ENCODE assay signal across 25 cellular contexts in the genomic region with DNA sequence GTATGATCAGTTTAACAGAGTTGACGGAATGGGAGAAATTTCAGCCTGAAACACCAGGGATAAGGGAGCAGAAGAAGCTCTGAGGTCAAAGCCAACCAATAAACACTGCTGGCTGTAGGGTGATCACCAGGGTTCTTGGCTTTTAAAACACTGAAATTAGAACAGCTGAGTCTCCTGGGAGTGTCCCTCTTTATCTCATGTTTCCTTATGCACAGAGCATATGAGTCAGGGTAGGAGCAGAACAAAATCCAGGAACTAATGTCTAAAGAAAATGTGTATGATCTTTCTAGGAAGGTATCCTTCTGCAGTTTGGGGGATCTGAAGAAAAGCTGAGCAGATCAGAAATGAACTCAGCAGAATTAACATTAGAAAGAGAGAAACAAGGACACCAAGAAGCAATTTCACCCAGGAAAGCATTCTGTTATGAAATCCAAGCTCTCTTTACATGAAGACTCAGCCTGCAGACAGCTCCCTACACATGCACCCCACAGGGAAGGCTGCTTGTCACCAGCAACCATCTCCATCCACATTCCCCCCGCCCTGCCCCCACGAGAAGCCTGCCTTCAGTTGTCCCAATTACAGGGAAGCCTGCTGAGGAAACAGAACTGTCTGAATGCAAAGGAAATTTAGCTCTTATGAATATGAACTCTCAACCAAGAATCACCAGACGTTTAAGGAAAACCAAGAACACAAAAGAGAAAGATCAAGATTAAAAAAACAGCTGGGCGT.
A peak's percentile ranks its signal among the peaks of the same experiment; 100 is the strongest.
DNase-seq lines count a peak whose midpoint lies in the region; ATAC-seq and TF ChIP-seq lines count a peak whose summit lies in the region.
"Had no signal": no experiment of that assay in that cellular context is flagged by ENCODE, and none has a peak within 500 bp of the region (broad histone marks: within the 10 kb centered on the region; RNA-seq: fewer than 3 reads in every experiment).

No MANE protein-coding gene starts in this region.

- peak overlapping the region; percentile 54 for H3K4me2 ChIP-seq in BLaER1

- DNase-seq in OCI-M1 (lab: John Stamatoyannopoulos, UW) = peak; percentile 28
- peak; percentile 43 for DNase-seq in dedifferentiated amniotic fluid mesenchymal stem cell (ENCODE audit: extremely low spot score)
- peak in 1 of 3 donors; percentile 8 for DNase-seq in mucosa of descending colon
- DNase-seq in stimulated activated naive B cell treated with anti-CD40 and anti-IgM and Interleukin-4, amounts not matched to agents 10 μg/mL and 1 μg/mL and 100 μg/mL, for 72 hours = no peak
- DNase-seq in NCI-H446 treated with DMSO at 0.1 percent for 48 hours (lab: John Stamatoyannopoulos, UW) = no peak
- no peak for DNase-seq in adrenal gland
- DNase-seq: activated B cell treated with CpG ODN at 0.5 μM for 24 hours; activated CD4-positive, alpha-beta memory T cell treated with anti-CD3 and anti-CD28 coated beads, Interleukin-2, amount 10 ng/mL, durations not matched to agents 7 days and 5 days; activated naive CD4-positive, alpha-beta T cell treated with anti-CD3 and anti-CD28 coated beads, Interleukin-2, amount 10 ng/mL, durations not matched to agents 7 days and 5 days; activated T-cell treated with anti-CD3 and anti-CD28 coated beads, Interleukin-2, amount 50 U/mL, for 48 hours; CD4-positive, CD25-positive, alpha-beta regulatory T cell; colonic mucosa; DMS153; GDM1; hypothalamus; IMR-90; naive B cell; NCI-H146; NCI-H345; sigmoid colon; stimulated activated CD4-positive, alpha-beta T cell treated with anti-CD3 and anti-CD28 coated beads, Interleukin-2, amount 100 ng/mL, for 24 hours; stimulated activated naive CD4-positive, alpha-beta T cell treated with Interleukin-2 at 50 U/mL for 16 hours; thyroid gland had no signal

- 61 to 72% (median 65%) methylated on average over 5 of the region's 5 CpGs for WGBS in adrenal gland, 4 donors

- H3K4me3 ChIP-seq in BLaER1 (no peak overlapping the region), mucosa of descending colon (no peak overlapping the region), adrenal gland (no peak overlapping the region)
- H3K4me3 ChIP-seq: colonic mucosa, sigmoid colon, thyroid gland had no signal

- no peaks in the 10 kb centered on the region for H4K20me1 ChIP-seq in BLaER1

- no peak overlapping the region for H3K27ac Mint-ChIP-seq in stimulated activated naive B cell treated with anti-CD40 and anti-IgM and Interleukin-4, amounts not matched to agents 10 μg/mL and 1 μg/mL and 100 μg/mL, for 72 hours
- H3K27ac Mint-ChIP-seq: activated B cell treated with CpG ODN at 0.5 μM for 24 hours; activated CD4-positive, alpha-beta memory T cell treated with anti-CD3 and anti-CD28 coated beads, Interleukin-2, amount 10 ng/mL, durations not matched to agents 7 days and 5 days; activated naive CD4-positive, alpha-beta T cell treated with anti-CD3 and anti-CD28 coated beads, Interleukin-2, amount 10 ng/mL, durations not matched to agents 7 days and 5 days; CD4-positive, CD25-positive, alpha-beta regulatory T cell had no signal

- H3K9me3 ChIP-seq in BLaER1 = peaks cover 10% of the 10 kb centered on the region; the same call in 1 of the 2 replicates
- no peaks in the 10 kb centered on the region for H3K9me3 ChIP-seq in mucosa of descending colon
- H3K9me3 ChIP-seq in adrenal gland (replicated peaks in 1 of 3) = no peaks in the 10 kb centered on the region
- H3K9me3 ChIP-seq: colonic mucosa, sigmoid colon, thyroid gland had no signal

- ATAC-seq in mucosa of descending colon = peak; percentile 96
- no peak for ATAC-seq in stimulated activated naive B cell treated with anti-CD40 and anti-IgM and Interleukin-4, amounts not matched to agents 10 μg/mL and 1 μg/mL and 100 μg/mL, for 72 hours (replicated peaks)
- ATAC-seq in HG03469 (IDR thresholded peaks at IDR 0.05; ENCODE audit: unreplicated experiment) = no peak

- TF ChIP-seq CTCF in mucosa of descending colon (IDR thresholded peaks at IDR 0.05) = no peak
- no peak for TF ChIP-seq CTCF in adrenal gland (IDR thresholded peaks at IDR 0.05)

- intact Hi-C loops in mucosa of descending colon (cut with DNase I, micrococcal nuclease) (no loop called here), adrenal gland (cut with DNase I) (loop anchor here in 1 of 2 donors (10.0 kb wide), 1 partner anchor 417 kb away; no protein-coding TSS in a partner anchor)

- H3K36me3 ChIP-seq in BLaER1 (no peaks in the 10 kb centered on the region), mucosa of descending colon (ENCODE audit: low read depth) (no peaks in the 10 kb centered on the region), adrenal gland (replicated peaks in 1 of 2) (no peaks in the 10 kb centered on the region)
- H3K36me3 ChIP-seq: colonic mucosa, sigmoid colon, thyroid gland had no signal

- H3K9ac ChIP-seq in BLaER1 = no peak overlapping the region

- no peaks in the 10 kb centered on the region for H3K27me3 ChIP-seq in BLaER1
- no peaks in the 10 kb centered on the region for H3K27me3 ChIP-seq in adrenal gland
- H3K27me3 ChIP-seq: colonic mucosa, sigmoid colon, thyroid gland had no signal

- no peaks in the 10 kb centered on the region for H3K27me3 Mint-ChIP-seq in stimulated activated naive B cell treated with anti-CD40 and anti-IgM and Interleukin-4, amounts not matched to agents 10 μg/mL and 1 μg/mL and 100 μg/mL, for 72 hours
- H3K27me3 Mint-ChIP-seq: activated B cell treated with CpG ODN at 0.5 μM for 24 hours; CD4-positive, CD25-positive, alpha-beta regulatory T cell; naive B cell had no signal

- TF ChIP-seq POLR2A in adrenal gland (IDR thresholded peaks at IDR 0.05) = no peak

- H3K4me1 ChIP-seq in BLaER1 (peaks cover 37% of the 10 kb centered on the region), mucosa of descending colon (ENCODE audit: low read depth) (peaks cover 12% of the 10 kb centered on the region), adrenal gland (replicated peaks in 1 of 2) (no peaks in the 10 kb centered on the region)
- H3K4me1 ChIP-seq: colonic mucosa, sigmoid colon, thyroid gland had no signal

- H3K4me3 Mint-ChIP-seq in stimulated activated naive B cell treated with anti-CD40 and anti-IgM and Interleukin-4, amounts not matched to agents 10 μg/mL and 1 μg/mL and 100 μg/mL, for 72 hours = no peak overlapping the region
- H3K4me3 Mint-ChIP-seq: activated B cell treated with CpG ODN at 0.5 μM for 24 hours; activated CD4-positive, alpha-beta memory T cell treated with anti-CD3 and anti-CD28 coated beads, Interleukin-2, amount 10 ng/mL, durations not matched to agents 7 days and 5 days; activated naive CD4-positive, alpha-beta T cell treated with anti-CD3 and anti-CD28 coated beads, Interleukin-2, amount 10 ng/mL, durations not matched to agents 7 days and 5 days; CD4-positive, CD25-positive, alpha-beta regulatory T cell; naive B cell had no signal

- H3K4me1 Mint-ChIP-seq in stimulated activated naive B cell treated with anti-CD40 and anti-IgM and Interleukin-4, amounts not matched to agents 10 μg/mL and 1 μg/mL and 100 μg/mL, for 72 hours = peaks cover 0 to 5% of the 10 kb centered on the region in 2 donors
- H3K4me1 Mint-ChIP-seq: activated B cell treated with CpG ODN at 0.5 μM for 24 hours; activated CD4-positive, alpha-beta memory T cell treated with anti-CD3 and anti-CD28 coated beads, Interleukin-2, amount 10 ng/mL, durations not matched to agents 7 days and 5 days; activated naive CD4-positive, alpha-beta T cell treated with anti-CD3 and anti-CD28 coated beads, Interleukin-2, amount 10 ng/mL, durations not matched to agents 7 days and 5 days; CD4-positive, CD25-positive, alpha-beta regulatory T cell had no signal

- H3K27ac ChIP-seq in BLaER1 = no peak overlapping the region
- H3K27ac ChIP-seq in adrenal gland = no peak overlapping the region
- H3K27ac ChIP-seq: colonic mucosa, sigmoid colon, thyroid gland had no signal

- peaks cover 7 to 8% of the 10 kb centered on the region in 2 donors for H3K9me3 Mint-ChIP-seq in stimulated activated naive B cell treated with anti-CD40 and anti-IgM and Interleukin-4, amounts not matched to agents 10 μg/mL and 1 μg/mL and 100 μg/mL, for 72 hours
- H3K9me3 Mint-ChIP-seq: activated B cell treated with CpG ODN at 0.5 μM for 24 hours; activated CD4-positive, alpha-beta memory T cell treated with anti-CD3 and anti-CD28 coated beads, Interleukin-2, amount 10 ng/mL, durations not matched to agents 7 days and 5 days; activated naive CD4-positive, alpha-beta T cell treated with anti-CD3 and anti-CD28 coated beads, Interleukin-2, amount 10 ng/mL, durations not matched to agents 7 days and 5 days had no signal

- H3K36me3 Mint-ChIP-seq in stimulated activated naive B cell treated with anti-CD40 and anti-IgM and Interleukin-4, amounts not matched to agents 10 μg/mL and 1 μg/mL and 100 μg/mL, for 72 hours = peaks cover 2 to 4% of the 10 kb centered on the region in 2 donors
- H3K36me3 Mint-ChIP-seq: activated naive CD4-positive, alpha-beta T cell treated with anti-CD3 and anti-CD28 coated beads, Interleukin-2, amount 10 ng/mL, durations not matched to agents 7 days and 5 days; CD4-positive, CD25-positive, alpha-beta regulatory T cell had no signal

Comparison
In these comparisons a context has a peak if more than half of its experiments do, and no peak if none do; other contexts are left out.
1. DNase-seq: peak in OCI-M1 (single experiment) and dedifferentiated amniotic fluid mesenchymal stem cell (single experiment); none in stimulated activated naive B cell treated with anti-CD40 and anti-IgM and Interleukin-4, amounts not matched to agents 10 μg/mL and 1 μg/mL and 100 μg/mL, for 72 hours (single experiment), NCI-H446 treated with DMSO at 0.1 percent for 48 hours (single experiment) and adrenal gland (0 of 7).